ENCODE assay signal across 24 cellular contexts in genomic region chr18:10141559-10141958, GRCh38.
DNase-seq lines count a peak whose midpoint lies in the region; ATAC-seq, FAIRE-seq and TF ChIP-seq lines count a peak whose summit lies in the region.
"Had no signal": no experiment of that assay in that cellular context is flagged by ENCODE, and none has a peak within 500 bp of the region (broad histone marks: within the 10 kb centered on the region; RNA-seq: fewer than 3 reads in every experiment).

No MANE protein-coding gene starts in this region.

- H3K9me3 Mint-ChIP-seq in CD14-positive monocyte, result peaks cover 0 to 3% (median 0%) of the 10 kb centered on the region in 7 donors
- H3K9me3 Mint-ChIP-seq: activated naive CD8-positive, alpha-beta T cell treated with anti-CD3 and anti-CD28 coated beads for 36 hours; CD4-positive, alpha-beta memory T cell; memory B cell had no signal

- H3K36me3 ChIP-seq in pancreas (no peaks in the 10 kb centered on the region), colonic mucosa (no peaks in the 10 kb centered on the region)
- H3K36me3 ChIP-seq: brain microvascular endothelial cell, neural progenitor cell, SJSA1 had no signal

- peak overlapping the region; percentile 34 to 78 (median 62) for H3K27ac ChIP-seq in pancreas
- H3K27ac ChIP-seq in colonic mucosa, result no peak overlapping the region
- H3K27ac ChIP-seq: dorsolateral prefrontal cortex, neural progenitor cell, SJSA1 had no signal

- TF ChIP-seq CTCF in CD14-positive monocyte (IDR thresholded peaks at IDR 0.05) (no peak), fibroblast of villous mesenchyme (IDR thresholded peaks at IDR 0.05; ENCODE audit: insufficient read depth, low read depth, low read length) (no peak), pancreas (IDR thresholded peaks at IDR 0.05) (no peak), colonic mucosa (IDR thresholded peaks at IDR 0.05) (no peak)

- H3K27ac Mint-ChIP-seq in CD14-positive monocyte, result peak overlapping the region in 6 of 7 donors; percentile 38 to 89 (median 82)
- H3K27ac Mint-ChIP-seq: activated naive CD8-positive, alpha-beta T cell treated with anti-CD3 and anti-CD28 coated beads for 36 hours; CD4-positive, alpha-beta memory T cell; memory B cell; neural progenitor cell had no signal

- H3K36me3 Mint-ChIP-seq in CD14-positive monocyte, result no peaks in the 10 kb centered on the region
- H3K36me3 Mint-ChIP-seq: activated naive CD8-positive, alpha-beta T cell treated with anti-CD3 and anti-CD28 coated beads for 36 hours; CD4-positive, alpha-beta memory T cell; memory B cell had no signal

- peak overlapping the region; percentile 17 for H3K4me3 ChIP-seq in fibroblast of villous mesenchyme (ENCODE audit: low read depth, low read length)
- no peak overlapping the region for H3K4me3 ChIP-seq in pancreas
- H3K4me3 ChIP-seq in colonic mucosa, result no peak overlapping the region
- H3K4me3 ChIP-seq: dorsolateral prefrontal cortex, neural progenitor cell, SJSA1 had no signal

- peaks cover 6 to 16% (median 9%) of the 10 kb centered on the region in 3 donors for H3K4me1 ChIP-seq in pancreas
- H3K4me1 ChIP-seq in colonic mucosa, result peaks cover 6% of the 10 kb centered on the region

- H3K27me3 ChIP-seq in pancreas (no peaks in the 10 kb centered on the region), colonic mucosa (no peaks in the 10 kb centered on the region)
- H3K27me3 ChIP-seq: brain microvascular endothelial cell, dorsolateral prefrontal cortex, SJSA1 had no signal

- H3K27me3 Mint-ChIP-seq in CD14-positive monocyte (ENCODE audit: low read depth in 3 of 3), result peaks cover 0 to 1% (median 0%) of the 10 kb centered on the region in 3 donors

- no peak for FAIRE-seq in pancreas (lab: Jason Lieb, UNC)
- FAIRE-seq: GM18507, H1 had no signal

- WGBS in pancreas, 2 donors, result 49 to 62% methylated on average over 7 of the region's 7 CpGs

- H3K4me3 Mint-ChIP-seq in CD14-positive monocyte, result no peak overlapping the region
- H3K4me3 Mint-ChIP-seq: activated naive CD8-positive, alpha-beta T cell treated with anti-CD3 and anti-CD28 coated beads for 36 hours; CD4-positive, alpha-beta memory T cell; memory B cell; neural progenitor cell had no signal

- DNase-seq in CD14-positive monocyte (ENCODE audit: low spot score) (no peak), LHCN-M2 (ENCODE audit: low read depth) (peak; percentile 27), fibroblast of villous mesenchyme (ENCODE audit: low read depth) (no peak), pancreas (no peak), left lobe of liver (ENCODE audit: low spot score) (no peak), colonic mucosa (no peak)
- DNase-seq: activated CD8-positive, alpha-beta memory T cell treated with anti-CD3 and anti-CD28 coated beads for 24 hours; activated naive CD8-positive, alpha-beta T cell treated with anti-CD3 and anti-CD28 coated beads for 36 hours; CD4-positive, alpha-beta memory T cell; dorsolateral prefrontal cortex; Kasumi-1; NCI-H1436; NCI-H2171 treated with DMSO at 0.1 percent for 48 hours; NCI-H748 treated with DMSO at 0.1 percent for 48 hours; retina; stimulated activated naive CD8-positive, alpha-beta T cell treated with anti-CD3 and anti-CD28 coated beads, Interleukin-15, Interleukin-2, amounts not matched to agents 100 U/mL and 50 U/mL, for 24 hours had no signal

- ATAC-seq in pancreas (peak in 3 of 4 donors; percentile 44 to 55 (median 55)), HG03175 (IDR thresholded peaks at IDR 0.05; ENCODE audit: unreplicated experiment) (no peak), HG03432 (IDR thresholded peaks at IDR 0.05; ENCODE audit: unreplicated experiment) (no peak), left lobe of liver (no peak)
- ATAC-seq: stimulated activated naive CD8-positive, alpha-beta T cell treated with anti-CD3 and anti-CD28 coated beads, Interleukin-15, Interleukin-2, amounts not matched to agents 100 U/mL and 50 U/mL, for 24 hours had no signal

- H3K9me3 ChIP-seq in pancreas (no peaks in the 10 kb centered on the region), colonic mucosa (no peaks in the 10 kb centered on the region)
- H3K9me3 ChIP-seq: SJSA1 had no signal

- intact Hi-C loops in CD14-positive monocyte (cut with micrococcal nuclease) (no loop called here), pancreas (cut with DNase I) (no loop called here), colonic mucosa (cut with DNase I) (no loop called here)

- no peak overlapping the region for H3K9ac ChIP-seq in colonic mucosa (ENCODE audit: low read depth in 2 of 2, low read length in 2 of 2)
- H3K9ac ChIP-seq: neural progenitor cell had no signal

- H3K4me1 Mint-ChIP-seq in CD14-positive monocyte, result peaks cover 27% of the 10 kb centered on the region
- H3K4me1 Mint-ChIP-seq: CD4-positive, alpha-beta memory T cell; memory B cell had no signal

Comparison
In these comparisons a context has a peak if more than half of its experiments do, and no peak if none do; other contexts are left out.
1. ATAC-seq: peak in pancreas (3 of 4); none in HG03175 (single experiment), HG03432 (single experiment) and left lobe of liver (single experiment).